Comparison of ENCODE assay signal across 1 cellular context in the genomic region with DNA sequence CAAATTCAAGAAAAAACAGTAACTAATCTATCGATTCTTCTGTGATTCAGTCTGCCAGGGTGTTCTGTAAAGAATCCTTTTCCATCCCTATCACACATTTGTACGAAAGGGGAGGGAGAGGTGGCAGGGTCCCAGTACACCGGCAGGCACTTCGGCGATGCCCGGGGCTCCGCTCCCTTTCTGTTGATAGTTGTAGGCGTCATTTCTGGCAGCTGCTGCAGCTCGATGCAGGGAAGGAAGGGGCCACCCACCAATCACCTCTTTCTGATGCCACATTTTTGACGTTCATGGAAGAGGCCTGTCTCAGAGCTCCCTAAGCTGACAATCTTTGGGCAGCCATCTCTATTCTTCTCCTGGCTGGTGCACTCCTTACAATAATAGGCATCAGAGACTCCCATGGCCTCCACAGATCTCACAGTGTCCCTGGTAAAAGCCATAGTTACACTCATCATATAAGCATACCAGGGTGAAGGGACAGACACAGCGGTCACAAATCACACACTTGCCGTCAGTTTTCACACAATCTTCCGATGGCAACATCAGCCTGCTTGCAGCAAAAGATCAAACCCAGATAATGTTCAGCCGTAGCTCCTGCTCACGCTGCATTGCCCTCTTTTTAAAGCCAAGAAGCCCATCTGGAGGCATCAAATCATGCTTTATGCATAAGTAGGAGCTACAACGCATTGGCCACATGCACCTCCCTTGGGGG.
TF ChIP-seq lines count a peak whose summit lies in the region.

No MANE protein-coding gene starts in this region.

TF ChIP-seq in H1, 55 proteins besides CTCF, POLR2A, EP300 and RAD21:
- TF ChIP-seq CHD2 (IDR thresholded peaks at IDR 0.05; ENCODE audit: low read length) (no peak), SP4 (IDR thresholded peaks at IDR 0.05; ENCODE audit: low read length) (no peak), TAF1 (IDR thresholded peaks at IDR 0.05; ENCODE audit: low read depth, low read length) (no peak), ASH2L (IDR thresholded peaks at IDR 0.05; ENCODE audit: low read length) (no peak), HDAC2 (IDR thresholded peaks at IDR 0.05; ENCODE audit: borderline replicate concordance in 1 of 2, low read depth in 2 of 2, low read length in 2 of 2) (no peak), CBX5 (IDR thresholded peaks at IDR 0.05; ENCODE audit: low read depth, low read length) (no peak), RBBP5 (IDR thresholded peaks at IDR 0.05; ENCODE audit: borderline replicate concordance, low read depth, low read length) (no peak), TCF12 (IDR thresholded peaks at IDR 0.05; ENCODE audit: low read depth, low read length) (no peak)
